In the genomic region with DNA sequence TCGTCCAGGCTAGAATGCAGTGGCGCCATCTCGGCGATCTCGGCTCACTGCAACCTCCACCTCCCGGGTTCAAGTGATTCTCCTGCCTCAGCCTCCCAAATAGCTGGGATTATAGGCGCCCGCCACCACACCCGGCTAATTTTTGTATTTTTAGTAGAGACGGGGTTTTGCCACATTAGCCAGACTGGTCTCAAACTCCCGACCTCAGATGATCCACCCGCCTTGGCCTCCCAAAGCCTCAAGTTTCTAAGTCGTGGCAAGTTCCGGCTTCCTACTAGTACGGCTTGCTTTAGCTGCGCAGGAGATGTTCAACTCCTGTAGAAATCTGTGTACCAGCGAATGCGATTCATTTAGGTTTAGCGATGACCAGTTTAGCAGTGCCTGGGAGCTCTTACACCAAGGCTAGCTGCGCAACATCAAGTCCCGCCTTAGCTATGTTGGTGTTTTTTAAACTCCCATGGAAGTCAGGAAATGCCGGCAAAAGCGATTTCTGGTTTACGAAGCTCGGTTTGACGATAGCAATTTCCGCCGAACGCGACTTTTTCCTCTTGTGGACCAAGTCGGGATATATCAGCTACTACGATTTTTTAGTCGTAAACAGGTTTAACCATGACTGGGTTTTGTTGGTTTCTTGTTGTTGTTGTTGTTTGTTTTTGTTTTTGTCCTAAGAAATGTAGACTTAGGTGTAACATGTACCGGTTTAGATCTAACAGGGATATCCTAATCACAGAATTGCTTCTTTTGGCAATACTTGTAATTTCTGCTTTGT, we compare ENCODE assay signal across 8 cellular contexts. TPM values are rescaled to one million over a fixed set of nuclear protein-coding genes. Genes with fewer than 3 reads are reported as not detected.
DNase-seq lines count a peak whose midpoint lies in the region; ATAC-seq and TF ChIP-seq lines count a peak whose summit lies in the region.

No MANE protein-coding gene starts in this region.

- H3K27ac ChIP-seq in dorsolateral prefrontal cortex (peak overlapping the region in 58 of 59 donors; percentile 3 to 94 (median 84)), muscle layer of duodenum (ENCODE audit: low read length) (peak overlapping the region; percentile 89), upper lobe of left lung (peak overlapping the region; percentile 95 to 99 (median 98))

- intact Hi-C loops in dorsolateral prefrontal cortex (cut with DNase I), result loop anchor here (2.0 to 10.0 kb wide), 5 partner anchors 15 to 81 kb away; a partner anchor contains a TSS

- ATAC-seq in HG03045 (IDR thresholded peaks at IDR 0.05; ENCODE audit: unreplicated experiment) (peak; percentile 10), WTC11 (no peak), upper lobe of left lung (ENCODE audit: low FRiP score in 2 of 2) (peak; percentile 24 to 51), HG03039 (IDR thresholded peaks at IDR 0.05; ENCODE audit: unreplicated experiment) (no peak)

- H3K27me3 ChIP-seq in dorsolateral prefrontal cortex (peaks cover 15 to 96% (median 84%) of the 10 kb centered on the region in 45 donors), muscle layer of duodenum (ENCODE audit: low read depth, low read length) (peaks cover 65% of the 10 kb centered on the region), upper lobe of left lung (peaks cover 0 to 36% (median 5%) of the 10 kb centered on the region in 4 donors)

- peaks cover 11% of the 10 kb centered on the region for H3K9me3 Mint-ChIP-seq in WTC11

- no peak for TF ChIP-seq POLR2A in upper lobe of left lung (IDR thresholded peaks at IDR 0.05)

- POLR2A ChIA-PET in WTC11 (lab: Charles Lee), result no interaction called here

- DNase-seq in DMS114 treated with DMSO at 0.1 percent for 48 hours (lab: John Stamatoyannopoulos, UW; ENCODE audit: unreplicated experiment) (peak; percentile 54), WTC11 (ENCODE audit: low spot score) (no peak), dorsolateral prefrontal cortex (no peak), upper lobe of left lung (peak in 1 of 2 donors; percentile 37), NCI-H2029 (lab: John Stamatoyannopoulos, UW) (no peak)

- H3K4me1 Mint-ChIP-seq in WTC11, result peaks cover 34% of the 10 kb centered on the region

- peak overlapping the region; percentile 39; the same call in 1 of the 2 replicates for H3K4me3 Mint-ChIP-seq in WTC11

- no peak overlapping the region for H3K27ac Mint-ChIP-seq in WTC11

- peaks cover 8% of the 10 kb centered on the region for H3K36me3 Mint-ChIP-seq in WTC11

- H3K9me3 ChIP-seq in muscle layer of duodenum (ENCODE audit: control insufficient read depth in 1 of 2, low read length in 2 of 2), result peaks cover 3 to 8% of the 10 kb centered on the region in 2 donors
- H3K9me3 ChIP-seq in upper lobe of left lung, result peaks cover 0 to 8% (median 0%) of the 10 kb centered on the region in 4 donors

- peaks cover 100% of the 10 kb centered on the region for H3K27me3 Mint-ChIP-seq in WTC11 (ENCODE audit: low read depth)

- CTCF ChIA-PET in WTC11 (lab: Charles Lee), result interaction anchor here (0.6 to 1.8 kb wide), 9 partner anchors 14 to 85 kb away, joined by 3 to 10 read pairs (median 4); no protein-coding TSS in a partner anchor

- H3K4me1 ChIP-seq in muscle layer of duodenum (ENCODE audit: control insufficient read depth in 1 of 2, insufficient read depth in 2 of 2, low read length in 2 of 2), result peaks cover 0 to 11% of the 10 kb centered on the region in 2 donors
- H3K4me1 ChIP-seq in upper lobe of left lung, result peaks cover 10 to 41% (median 17%) of the 10 kb centered on the region in 4 donors

- no peak for TF ChIP-seq EP300 in upper lobe of left lung (IDR thresholded peaks at IDR 0.05)

- TF ChIP-seq CTCF in WTC11 (IDR thresholded peaks at IDR 0.05) (no peak), dorsolateral prefrontal cortex (IDR thresholded peaks at IDR 0.05 in 54 of 56, conservative IDR thresholded peaks at IDR 0.05 in 2 of 56; ENCODE audit: low read depth in 1 of 56, partially characterized antibody in 56 of 56) (peak in 1 of 56 donors; percentile 6), upper lobe of left lung (IDR thresholded peaks at IDR 0.05) (no peak)

- WGBS in upper lobe of left lung, 2 donors, result 11 to 13% methylated on average over 32 to 34 of the region's 34 CpGs

- H3K4me3 ChIP-seq in dorsolateral prefrontal cortex (peak overlapping the region in 58 of 59 donors; percentile 0 to 70 (median 52)), muscle layer of duodenum (ENCODE audit: low read depth in 1 of 2, low read length in 2 of 2) (peak overlapping the region; percentile 43 to 54), upper lobe of left lung (peak overlapping the region in 3 of 4 donors; percentile 48 to 60 (median 55))

- H3K36me3 ChIP-seq in muscle layer of duodenum (ENCODE audit: control insufficient read depth in 1 of 2, insufficient read depth in 2 of 2, low read length in 2 of 2) (peaks cover 0 to 4% of the 10 kb centered on the region in 2 donors), upper lobe of left lung (no peaks in the 10 kb centered on the region)

TF ChIP-seq in WTC11, 78 proteins besides CTCF, POLR2A, EP300 and RAD21 (continues in another document):
- TF ChIP-seq, protein P1, sequence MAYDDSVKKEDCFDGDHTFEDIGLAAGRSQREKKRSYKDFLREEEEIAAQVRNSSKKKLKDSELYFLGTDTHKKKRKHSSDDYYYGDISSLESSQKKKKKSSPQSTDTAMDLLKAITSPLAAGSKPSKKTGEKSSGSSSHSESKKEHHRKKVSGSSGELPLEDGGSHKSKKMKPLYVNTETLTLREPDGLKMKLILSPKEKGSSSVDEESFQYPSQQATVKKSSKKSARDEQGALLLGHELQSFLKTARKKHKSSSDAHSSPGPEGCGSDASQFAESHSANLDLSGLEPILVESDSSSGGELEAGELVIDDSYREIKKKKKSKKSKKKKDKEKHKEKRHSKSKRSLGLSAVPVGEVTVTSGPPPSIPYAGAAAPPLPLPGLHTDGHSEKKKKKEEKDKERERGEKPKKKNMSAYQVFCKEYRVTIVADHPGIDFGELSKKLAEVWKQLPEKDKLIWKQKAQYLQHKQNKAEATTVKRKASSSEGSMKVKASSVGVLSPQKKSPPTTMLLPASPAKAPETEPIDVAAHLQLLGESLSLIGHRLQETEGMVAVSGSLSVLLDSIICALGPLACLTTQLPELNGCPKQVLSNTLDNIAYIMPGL (CRISPR knock-in tag; IDR thresholded peaks at IDR 0.05), result no peak
- TF ChIP-seq NFATC4 (CRISPR knock-in tag; IDR thresholded peaks at IDR 0.05) (no peak), NFE2L1 (CRISPR knock-in tag; IDR thresholded peaks at IDR 0.05) (no peak), ELF4 (CRISPR knock-in tag; IDR thresholded peaks at IDR 0.05; ENCODE audit: low read depth) (no peak), JAZF1 (CRISPR knock-in tag; IDR thresholded peaks at IDR 0.05) (no peak), RELA (CRISPR knock-in tag; IDR thresholded peaks at IDR 0.05; ENCODE audit: borderline replicate concordance) (no peak), KAT7 (CRISPR knock-in tag; IDR thresholded peaks at IDR 0.05; ENCODE audit: borderline replicate concordance) (no peak), HMGA2 (CRISPR knock-in tag; IDR thresholded peaks at IDR 0.05) (no peak)
- TF ChIP-seq, protein P2, sequence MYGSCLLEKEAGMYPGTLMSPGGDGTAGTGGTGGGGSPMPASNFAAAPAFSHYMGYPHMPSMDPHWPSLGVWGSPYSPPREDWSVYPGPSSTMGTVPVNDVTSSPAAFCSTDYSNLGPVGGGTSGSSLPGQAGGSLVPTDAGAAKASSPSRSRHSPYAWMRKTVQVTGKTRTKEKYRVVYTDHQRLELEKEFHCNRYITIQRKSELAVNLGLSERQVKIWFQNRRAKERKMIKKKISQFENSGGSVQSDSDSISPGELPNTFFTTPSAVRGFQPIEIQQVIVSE (CRISPR knock-in tag; IDR thresholded peaks at IDR 0.05; ENCODE audit: borderline replicate concordance), result no peak
- TF ChIP-seq, protein P3, sequence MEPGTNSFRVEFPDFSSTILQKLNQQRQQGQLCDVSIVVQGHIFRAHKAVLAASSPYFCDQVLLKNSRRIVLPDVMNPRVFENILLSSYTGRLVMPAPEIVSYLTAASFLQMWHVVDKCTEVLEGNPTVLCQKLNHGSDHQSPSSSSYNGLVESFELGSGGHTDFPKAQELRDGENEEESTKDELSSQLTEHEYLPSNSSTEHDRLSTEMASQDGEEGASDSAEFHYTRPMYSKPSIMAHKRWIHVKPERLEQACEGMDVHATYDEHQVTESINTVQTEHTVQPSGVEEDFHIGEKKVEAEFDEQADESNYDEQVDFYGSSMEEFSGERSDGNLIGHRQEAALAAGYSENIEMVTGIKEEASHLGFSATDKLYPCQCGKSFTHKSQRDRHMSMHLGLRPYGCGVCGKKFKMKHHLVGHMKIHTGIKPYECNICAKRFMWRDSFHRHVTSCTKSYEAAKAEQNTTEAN (CRISPR knock-in tag; IDR thresholded peaks at IDR 0.05), result no peak
- TF ChIP-seq, protein P4, sequence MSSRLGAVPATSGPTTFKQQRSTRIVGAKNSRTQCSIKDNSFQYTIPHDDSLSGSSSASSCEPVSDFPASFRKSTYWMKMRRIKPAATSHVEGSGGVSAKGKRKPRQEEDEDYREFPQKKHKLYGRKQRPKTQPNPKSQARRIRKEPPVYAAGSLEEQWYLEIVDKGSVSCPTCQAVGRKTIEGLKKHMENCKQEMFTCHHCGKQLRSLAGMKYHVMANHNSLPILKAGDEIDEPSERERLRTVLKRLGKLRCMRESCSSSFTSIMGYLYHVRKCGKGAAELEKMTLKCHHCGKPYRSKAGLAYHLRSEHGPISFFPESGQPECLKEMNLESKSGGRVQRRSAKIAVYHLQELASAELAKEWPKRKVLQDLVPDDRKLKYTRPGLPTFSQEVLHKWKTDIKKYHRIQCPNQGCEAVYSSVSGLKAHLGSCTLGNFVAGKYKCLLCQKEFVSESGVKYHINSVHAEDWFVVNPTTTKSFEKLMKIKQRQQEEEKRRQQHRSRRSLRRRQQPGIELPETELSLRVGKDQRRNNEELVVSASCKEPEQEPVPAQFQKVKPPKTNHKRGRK (CRISPR knock-in tag; IDR thresholded peaks at IDR 0.05; ENCODE audit: borderline replicate concordance), result no peak
- TF ChIP-seq, protein P5, sequence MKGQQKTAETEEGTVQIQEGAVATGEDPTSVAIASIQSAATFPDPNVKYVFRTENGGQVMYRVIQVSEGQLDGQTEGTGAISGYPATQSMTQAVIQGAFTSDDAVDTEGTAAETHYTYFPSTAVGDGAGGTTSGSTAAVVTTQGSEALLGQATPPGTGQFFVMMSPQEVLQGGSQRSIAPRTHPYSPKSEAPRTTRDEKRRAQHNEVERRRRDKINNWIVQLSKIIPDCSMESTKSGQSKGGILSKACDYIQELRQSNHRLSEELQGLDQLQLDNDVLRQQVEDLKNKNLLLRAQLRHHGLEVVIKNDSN (CRISPR knock-in tag; IDR thresholded peaks at IDR 0.05), result no peak

RNA-seq across cellular contexts. Expression of a gene that starts 46.4 kb away (rescaled TPM):
- total RNA-seq in WTC11 (2021) (0.72 to 1.1 TPM (median 0.96 TPM) in 3 replicates), dorsolateral prefrontal cortex (1 to 10 TPM in 111 of 120 experiments, under 1 TPM in 9; 0.48 to 5.2 (median 1.9) TPM), upper lobe of left lung (10 to 100 TPM in 1 of 6 donors, 1 to 10 TPM in 5; 2.0 to 25.1 (median 4.3) TPM)

Comparison
In these comparisons a context has a peak if more than half of its experiments do, and no peak if none do; other contexts are left out.
1. ATAC-seq: peak in HG03045 (single experiment) and upper lobe of left lung (2 of 2); none in WTC11 (single experiment) and HG03039 (single experiment).
2. Peak in every context shown above with its lines, with median percentiles within 50 percentile points of each other: H3K27ac ChIP-seq and H3K4me3 ChIP-seq.